Comparison of ENCODE assay signal across 17 cellular contexts in genomic region chr6:159014406-159014805, GRCh38. TPM values are rescaled to one million over a fixed set of nuclear protein-coding genes. Genes with fewer than 3 reads are reported as not detected.
DNase-seq lines count a peak whose midpoint lies in the region; ATAC-seq and TF ChIP-seq lines count a peak whose summit lies in the region.
"Had no signal": no experiment of that assay in that cellular context is flagged by ENCODE, and none has a peak within 500 bp of the region (broad histone marks: within the 10 kb centered on the region; RNA-seq: fewer than 3 reads in every experiment).

No MANE protein-coding gene starts in this region.

- intact Hi-C loops in left ventricle myocardium inferior (cut with micrococcal nuclease), result no loop called here

- H3K4me1 Mint-ChIP-seq in activated naive CD8-positive, alpha-beta T cell (ENCODE audit: low read depth), result peaks cover 62% of the 10 kb centered on the region
- peaks cover 50% of the 10 kb centered on the region for H3K4me1 Mint-ChIP-seq in activated naive CD8-positive, alpha-beta T cell treated with anti-CD3 and anti-CD28 coated beads for 36 hours
- H3K4me1 Mint-ChIP-seq in CD8-positive, alpha-beta memory T cell, result peaks cover 67 to 84% (median 84%) of the 10 kb centered on the region in 3 donors
- H3K4me1 Mint-ChIP-seq in T-helper 17 cell, result peaks cover 52% of the 10 kb centered on the region

- H3K27me3 Mint-ChIP-seq in activated naive CD8-positive, alpha-beta T cell, result no peaks in the 10 kb centered on the region
- no peaks in the 10 kb centered on the region for H3K27me3 Mint-ChIP-seq in activated naive CD8-positive, alpha-beta T cell treated with anti-CD3 and anti-CD28 coated beads for 36 hours
- H3K27me3 Mint-ChIP-seq in CD8-positive, alpha-beta memory T cell, result no peaks in the 10 kb centered on the region
- H3K27me3 Mint-ChIP-seq in T-helper 17 cell, result no peaks in the 10 kb centered on the region
- H3K27me3 Mint-ChIP-seq: B cell, IgD-negative memory B cell had no signal

- peak overlapping the region; percentile 77 for H3K27ac Mint-ChIP-seq in activated naive CD8-positive, alpha-beta T cell
- no peak overlapping the region for H3K27ac Mint-ChIP-seq in activated naive CD8-positive, alpha-beta T cell treated with anti-CD3 and anti-CD28 coated beads for 36 hours
- H3K27ac Mint-ChIP-seq in CD8-positive, alpha-beta memory T cell, result peak overlapping the region; percentile 11 to 65 (median 40)
- H3K27ac Mint-ChIP-seq in T-helper 17 cell, result peak overlapping the region; percentile 88
- H3K27ac Mint-ChIP-seq: B cell, CD14-positive monocyte had no signal

- H3K27me3 ChIP-seq in CD8-positive, alpha-beta memory T cell (ENCODE audit: insufficient read depth, low read length, poor library complexity, severe bottlenecking), result no peaks in the 10 kb centered on the region
- no peaks in the 10 kb centered on the region for H3K27me3 ChIP-seq in effector memory CD4-positive, alpha-beta T cell (replicated peaks; ENCODE audit: control insufficient read depth, insufficient read depth, low read length, poor library complexity, severe bottlenecking)
- no peaks in the 10 kb centered on the region for H3K27me3 ChIP-seq in left ventricle myocardium inferior (ENCODE audit: low read depth)

- ATAC-seq in T-helper 17 cell, result peak; percentile 33
- ATAC-seq: HCT116 had no signal

- H3K36me3 Mint-ChIP-seq in activated naive CD8-positive, alpha-beta T cell, result peaks cover 5% of the 10 kb centered on the region
- peaks cover 19% of the 10 kb centered on the region for H3K36me3 Mint-ChIP-seq in activated naive CD8-positive, alpha-beta T cell treated with anti-CD3 and anti-CD28 coated beads for 36 hours
- peaks cover 0 to 7% (median 0%) of the 10 kb centered on the region in 3 donors for H3K36me3 Mint-ChIP-seq in CD8-positive, alpha-beta memory T cell
- H3K36me3 Mint-ChIP-seq in T-helper 17 cell (ENCODE audit: low read depth), result peaks cover 5% of the 10 kb centered on the region

- no peaks in the 10 kb centered on the region for H3K9me3 Mint-ChIP-seq in activated naive CD8-positive, alpha-beta T cell (ENCODE audit: low read depth)
- no peaks in the 10 kb centered on the region for H3K9me3 Mint-ChIP-seq in activated naive CD8-positive, alpha-beta T cell treated with anti-CD3 and anti-CD28 coated beads for 36 hours
- H3K9me3 Mint-ChIP-seq in CD8-positive, alpha-beta memory T cell, result no peaks in the 10 kb centered on the region
- H3K9me3 Mint-ChIP-seq: IgD-negative memory B cell had no signal

- POLR2A ChIA-PET in CD8-positive, alpha-beta memory T cell (lab: Charles Lee), result interaction anchor here (1.0 kb wide), 1 partner anchor 19 kb away, joined by 3 read pairs; no protein-coding TSS in a partner anchor

- no peak for DNase-seq in activated naive CD8-positive, alpha-beta T cell treated with anti-CD3 and anti-CD28 coated beads for 36 hours
- DNase-seq in CD8-positive, alpha-beta memory T cell, result no peak
- DNase-seq in T-helper 17 cell, result no peak
- DNase-seq in effector memory CD4-positive, alpha-beta T cell, result no peak
- DNase-seq in LoVo (ENCODE audit: low spot score), result no peak
- no peak for DNase-seq in left ventricle myocardium inferior
- DNase-seq in HuH-7.5 (ENCODE audit: low spot score), result no peak
- DNase-seq: DMS153, DMS79 treated with DMSO at 0.1 percent for 48 hours, EL, GM23248 had no signal

- CTCF ChIA-PET in CD8-positive, alpha-beta memory T cell (lab: Charles Lee), result interaction anchor here (0.8 to 19.2 kb wide), 4 partner anchors 28 to 120 kb away, joined by 3 to 248 read pairs (median 52); partner anchors contain the start of gene TAGAP

- no peaks in the 10 kb centered on the region for H3K36me3 ChIP-seq in CD8-positive, alpha-beta memory T cell (ENCODE audit: insufficient read depth, low read length)
- no peaks in the 10 kb centered on the region for H3K36me3 ChIP-seq in effector memory CD4-positive, alpha-beta T cell (ENCODE audit: control insufficient read depth, insufficient read depth, low read length)
- no peaks in the 10 kb centered on the region for H3K36me3 ChIP-seq in left ventricle myocardium inferior

- no peak overlapping the region for H3K4me3 ChIP-seq in CD8-positive, alpha-beta memory T cell (ENCODE audit: low read length)
- H3K4me3 ChIP-seq in effector memory CD4-positive, alpha-beta T cell (ENCODE audit: insufficient read depth, low read depth, low read length, poor library complexity, severe bottlenecking), result no peak overlapping the region
- no peak overlapping the region for H3K4me3 ChIP-seq in left ventricle myocardium inferior
- H3K4me3 ChIP-seq: GM23248 had no signal

- no peaks in the 10 kb centered on the region for H3K9me3 ChIP-seq in CD8-positive, alpha-beta memory T cell (ENCODE audit: low read length)
- no peaks in the 10 kb centered on the region for H3K9me3 ChIP-seq in T-helper 17 cell (ENCODE audit: control insufficient read depth, low read length, poor library complexity, severe bottlenecking)
- no peaks in the 10 kb centered on the region for H3K9me3 ChIP-seq in effector memory CD4-positive, alpha-beta T cell (ENCODE audit: control insufficient read depth, low read length)
- peaks cover 8% of the 10 kb centered on the region for H3K9me3 ChIP-seq in left ventricle myocardium inferior (replicated peaks)

- no peak overlapping the region for H3K4me3 Mint-ChIP-seq in activated naive CD8-positive, alpha-beta T cell
- H3K4me3 Mint-ChIP-seq in activated naive CD8-positive, alpha-beta T cell treated with anti-CD3 and anti-CD28 coated beads for 36 hours, result no peak overlapping the region
- H3K4me3 Mint-ChIP-seq in CD8-positive, alpha-beta memory T cell, result no peak overlapping the region
- H3K4me3 Mint-ChIP-seq in T-helper 17 cell, result no peak overlapping the region
- H3K4me3 Mint-ChIP-seq: B cell, CD14-positive monocyte had no signal

- H3K27ac ChIP-seq in CD8-positive, alpha-beta memory T cell (ENCODE audit: low read depth, low read length), result no peak overlapping the region
- peak overlapping the region; percentile 23 for H3K27ac ChIP-seq in effector memory CD4-positive, alpha-beta T cell (ENCODE audit: insufficient read depth, low read length, poor library complexity, severe bottlenecking)
- H3K27ac ChIP-seq in left ventricle myocardium inferior (replicated peaks), result no peak overlapping the region
- H3K27ac ChIP-seq: GM23248, HL-60 had no signal

- peaks cover 45% of the 10 kb centered on the region for H3K4me1 ChIP-seq in CD8-positive, alpha-beta memory T cell (ENCODE audit: insufficient read depth, low read length)
- H3K4me1 ChIP-seq in effector memory CD4-positive, alpha-beta T cell (ENCODE audit: control insufficient read depth, insufficient read depth, low read length, poor library complexity, severe bottlenecking), result peaks cover 58% of the 10 kb centered on the region
- no peaks in the 10 kb centered on the region for H3K4me1 ChIP-seq in left ventricle myocardium inferior

- no peak for TF ChIP-seq CTCF in left ventricle myocardium inferior (IDR thresholded peaks at IDR 0.05; ENCODE audit: borderline replicate concordance)

RNA-seq across cellular contexts. Expression of gene RSPH3, which starts 14.4 kb away (rescaled TPM):
- 1 to 10 TPM; 3.3 to 4.0 TPM for total RNA-seq in activated naive CD8-positive, alpha-beta T cell treated with anti-CD3 and anti-CD28 coated beads for 36 hours
- total RNA-seq in CD8-positive, alpha-beta memory T cell, result 1 to 10 TPM; 4.2 to 4.4 TPM
- polyA plus RNA-seq in CD8-positive, alpha-beta memory T cell, result 3.3 TPM
- total RNA-seq in T-helper 17 cell (1 to 10 TPM; 1.6 to 2.7 TPM), left ventricle myocardium inferior (11.9 TPM)

RNA-seq across cellular contexts. Expression of gene TAGAP, which starts 30.4 kb away (rescaled TPM):
- total RNA-seq in activated naive CD8-positive, alpha-beta T cell treated with anti-CD3 and anti-CD28 coated beads for 36 hours, result 100 to 1,000 TPM; 167 to 175 TPM
- total RNA-seq in CD8-positive, alpha-beta memory T cell, result 100 to 1,000 TPM; 140 to 145 TPM
- 193 TPM for polyA plus RNA-seq in CD8-positive, alpha-beta memory T cell
- 100 to 1,000 TPM; 269 to 340 TPM for total RNA-seq in T-helper 17 cell
- total RNA-seq in left ventricle myocardium inferior, result 1.2 TPM
- total RNA-seq: GM23248 had no signal
- polyA plus RNA-seq: GM23248 had no signal

Comparison
In these comparisons a context has a peak if more than half of its experiments do, and no peak if none do; other contexts are left out.
1. RNA of gene TAGAP, which starts 30.4 kb away (total RNA-seq): 269 to 340 TPM in T-helper 17 cell, 167 to 175 TPM in activated naive CD8-positive, alpha-beta T cell treated with anti-CD3 and anti-CD28 coated beads for 36 hours and 140 to 145 TPM in CD8-positive, alpha-beta memory T cell; 1.2 TPM in left ventricle myocardium inferior (single experiment); every median in the first group is over 10 times any median in the second.